In the genomic region with DNA sequence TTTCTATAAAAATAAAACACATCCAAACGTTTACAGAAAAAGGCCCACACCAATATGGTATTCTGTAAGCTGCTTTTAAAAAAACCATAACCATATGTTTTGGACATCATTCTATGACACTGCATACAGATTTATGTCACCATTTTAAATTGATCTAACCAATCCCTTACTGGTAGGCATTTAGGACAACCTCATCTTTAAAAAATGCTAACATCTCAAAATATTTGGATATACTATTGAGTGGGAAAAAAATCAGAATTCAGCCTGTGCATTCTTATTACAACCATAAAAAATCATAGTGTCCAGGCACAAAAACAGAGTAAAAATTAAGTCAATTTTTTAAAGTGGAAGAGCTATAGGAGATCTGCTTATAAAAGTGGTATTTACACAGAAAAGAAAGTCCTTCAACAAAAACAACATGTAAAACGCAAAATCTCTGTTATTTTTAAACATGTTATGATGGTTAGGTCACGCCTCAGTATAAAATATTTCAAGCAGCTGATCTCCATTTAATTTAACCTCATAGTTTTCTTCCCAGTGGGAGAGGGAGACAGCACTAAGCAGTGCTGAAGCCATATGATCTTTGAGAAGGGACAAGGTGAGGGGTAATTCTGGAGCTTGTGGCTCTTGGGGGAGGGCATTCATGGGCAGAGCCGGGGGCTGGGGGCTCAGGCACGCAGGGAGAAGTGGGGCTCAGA, we compare ENCODE assay signal across 17 cellular contexts. TPM values are rescaled to one million over a fixed set of nuclear protein-coding genes. Genes with fewer than 3 reads are reported as not detected.
A peak's percentile ranks its signal among the peaks of the same experiment; 100 is the strongest.
DNase-seq lines count a peak whose midpoint lies in the region; TF ChIP-seq lines count a peak whose summit lies in the region.
"Had no signal": no experiment of that assay in that cellular context is flagged by ENCODE, and none has a peak within 500 bp of the region (broad histone marks: within the 10 kb centered on the region; RNA-seq: fewer than 3 reads in every experiment).

No MANE protein-coding gene starts in this region.

- WGBS in mammary epithelial cell (ENCODE audit: low coverage, missing lambda C conversion rate) = 71% methylated on average over 5 of the region's 5 CpGs

- H3K27ac ChIP-seq in mammary epithelial cell (ENCODE audit: insufficient read depth, low read depth, low read length) (no peak overlapping the region), coronary artery (peak overlapping the region; percentile 56 to 72)
- H3K27ac ChIP-seq: 22Rv1; BLaER1 treated with 17β-estradiol and CSF1 and Interleukin-3, amounts not matched to agents 10 nM and 100 nM; epithelial cell of prostate had no signal

- H3K9me3 ChIP-seq in mammary epithelial cell (replicated peaks; ENCODE audit: insufficient read depth, low read length) = no peaks in the 10 kb centered on the region
- H3K9me3 ChIP-seq: BLaER1 treated with 17β-estradiol and CSF1 and Interleukin-3, amounts not matched to agents 10 nM and 100 nM had no signal

- no peak overlapping the region for H3K9ac ChIP-seq in mammary epithelial cell (ENCODE audit: insufficient read depth, low read length)
- H3K9ac ChIP-seq: BLaER1 treated with 17β-estradiol and CSF1 and Interleukin-3, amounts not matched to agents 10 nM and 100 nM had no signal

- H3K9me3 Mint-ChIP-seq in MCF 10A (ENCODE audit: unreplicated experiment) = no peaks in the 10 kb centered on the region
- H3K9me3 Mint-ChIP-seq in nephron = no peaks in the 10 kb centered on the region
- H3K9me3 Mint-ChIP-seq: activated naive CD8-positive, alpha-beta T cell treated with anti-CD3 and anti-CD28 coated beads, Interleukin-2, amount 10 ng/mL, durations not matched to agents 7 days and 5 days; activated T-helper 1 cell treated with anti-CD3 and anti-CD28 coated beads, Interleukin-12 subunit alpha, Interleukin-12 subunit beta, Interleukin-2, Interleukin-4 antibody, amounts not matched to agents 30 ng/mL and 10 ng/mL and 1 ng/mL, durations not matched to agents 14 hours and 24 hours and 36 hours; stimulated activated effector memory CD8-positive, alpha-beta T cell treated with anti-CD3 and anti-CD28 coated beads, Interleukin-12 subunit alpha, Interleukin-12 subunit beta, amount 100 ng/mL, for 72 hours had no signal

- CTCF ChIA-PET in MCF 10A (lab: Yijun Ruan, JAX) (interaction anchor here (0.6 kb wide), 1 partner anchor 1371 kb away, joined by 3 read pairs; no protein-coding TSS in a partner anchor), mammary epithelial cell (lab: Charles Lee; ENCODE audit: low non-redundant PET) (no interaction called here)

- no peak overlapping the region for H3K4me2 ChIP-seq in mammary epithelial cell (ENCODE audit: insufficient read depth, low read depth, low read length)

- no peak overlapping the region for H2AFZ ChIP-seq in mammary epithelial cell (ENCODE audit: low read depth, low read length)

- in situ Hi-C loops in mammary epithelial cell (cut with MboI; ENCODE audit: low sequenced_read_pairs in 2 of 2) = no loop called here

- dilution Hi-C loops in mammary epithelial cell (cut with HindIII; ENCODE audit: low sequenced_read_pairs) = no loop called here

- H3K4me1 Mint-ChIP-seq in MCF 10A (ENCODE audit: insufficient read depth, unreplicated experiment) = peaks cover 33% of the 10 kb centered on the region
- H3K4me1 Mint-ChIP-seq in nephron = peaks cover 68% of the 10 kb centered on the region
- H3K4me1 Mint-ChIP-seq: activated naive CD8-positive, alpha-beta T cell treated with anti-CD3 and anti-CD28 coated beads, Interleukin-2, amount 10 ng/mL, durations not matched to agents 7 days and 5 days had no signal

- H3K27me3 ChIP-seq in mammary epithelial cell (ENCODE audit: insufficient read depth, low read length) = no peaks in the 10 kb centered on the region
- H3K27me3 ChIP-seq: BLaER1 treated with 17β-estradiol and CSF1 and Interleukin-3, amounts not matched to agents 10 nM and 100 nM had no signal

- H3K27ac Mint-ChIP-seq in MCF 10A (ENCODE audit: low read depth, unreplicated experiment) = peak overlapping the region; percentile 51
- H3K27ac Mint-ChIP-seq in nephron = peak overlapping the region; percentile 73 to 90 (median 86)
- H3K27ac Mint-ChIP-seq: activated naive CD8-positive, alpha-beta T cell treated with anti-CD3 and anti-CD28 coated beads, Interleukin-2, amount 10 ng/mL, durations not matched to agents 7 days and 5 days; activated T-helper 1 cell treated with anti-CD3 and anti-CD28 coated beads, Interleukin-12 subunit alpha, Interleukin-12 subunit beta, Interleukin-2, Interleukin-4 antibody, amounts not matched to agents 30 ng/mL and 10 ng/mL and 1 ng/mL, durations not matched to agents 14 hours and 24 hours and 36 hours; stimulated activated effector memory CD8-positive, alpha-beta T cell treated with anti-CD3 and anti-CD28 coated beads, Interleukin-12 subunit alpha, Interleukin-12 subunit beta, amount 100 ng/mL, for 72 hours had no signal

- POLR2A ChIA-PET in MCF 10A (lab: Yijun Ruan, JAX) = interaction anchor here (0.9 kb wide), 1 partner anchor 18 kb away, joined by 5 read pairs; no protein-coding TSS in a partner anchor

- TF ChIP-seq CTCF in MCF 10A (IDR thresholded peaks at IDR 0.05; ENCODE audit: unreplicated experiment) (no peak), mammary epithelial cell (conservative IDR thresholded peaks at IDR 0.05 in 1 of 2, IDR thresholded peaks at IDR 0.05 in 1 of 2; ENCODE audit: extremely low read depth in 1 of 2, insufficient read depth in 1 of 2, low read depth in 1 of 2, low read length in 2 of 2) (no peak), coronary artery (IDR thresholded peaks at IDR 0.05) (no peak), nephron (IDR thresholded peaks at IDR 0.05; ENCODE audit: unreplicated experiment in 3 of 3) (no peak)

- no peak for DNase-seq in MCF 10A (ENCODE audit: unreplicated experiment)
- DNase-seq in mammary epithelial cell = no peak
- DNase-seq in coronary artery (ENCODE audit: low spot score) = no peak
- DNase-seq in HK-2 (ENCODE audit: unreplicated experiment) = no peak
- DNase-seq in HT-29 (ENCODE audit: low spot score) = no peak
- no peak for DNase-seq in DMS53 treated with DMSO at 0.1 percent for 48 hours (lab: John Stamatoyannopoulos, UW; ENCODE audit: unreplicated experiment)
- no peak for DNase-seq in head of caudate nucleus
- DNase-seq: activated CD4-positive, alpha-beta T cell treated with anti-CD3 and anti-CD28 coated beads for 1 hour; activated naive CD8-positive, alpha-beta T cell treated with anti-CD3 and anti-CD28 coated beads, Interleukin-2, amount 10 ng/mL, durations not matched to agents 7 days and 5 days; NCI-H1694; NCI-H345 had no signal

- H3K4me1 ChIP-seq in mammary epithelial cell (ENCODE audit: insufficient read depth, low read length) = peaks cover 23% of the 10 kb centered on the region

- H3K36me3 Mint-ChIP-seq in MCF 10A (ENCODE audit: insufficient read depth, unreplicated experiment) (peaks cover 5% of the 10 kb centered on the region), nephron (ENCODE audit: low read depth) (no peaks in the 10 kb centered on the region)
- H3K36me3 Mint-ChIP-seq: stimulated activated effector memory CD8-positive, alpha-beta T cell treated with anti-CD3 and anti-CD28 coated beads, Interleukin-12 subunit alpha, Interleukin-12 subunit beta, amount 100 ng/mL, for 72 hours had no signal

- H3K27me3 Mint-ChIP-seq in MCF 10A (ENCODE audit: insufficient read depth, unreplicated experiment) = no peaks in the 10 kb centered on the region
- H3K27me3 Mint-ChIP-seq in nephron (ENCODE audit: low read depth) = no peaks in the 10 kb centered on the region
- H3K27me3 Mint-ChIP-seq: activated naive CD8-positive, alpha-beta T cell treated with anti-CD3 and anti-CD28 coated beads, Interleukin-2, amount 10 ng/mL, durations not matched to agents 7 days and 5 days had no signal

- BruUV-seq in MCF 10A (replicated peaks; lab: Mats Ljungman, UMichigan) = no TSS peak
- BruUV-seq in mammary epithelial cell (replicated peaks; lab: Mats Ljungman, UMichigan) = no TSS peak

- H3K4me3 Mint-ChIP-seq in MCF 10A (ENCODE audit: unreplicated experiment) = no peak overlapping the region
- no peak overlapping the region for H3K4me3 Mint-ChIP-seq in nephron
- H3K4me3 Mint-ChIP-seq: activated naive CD8-positive, alpha-beta T cell treated with anti-CD3 and anti-CD28 coated beads, Interleukin-2, amount 10 ng/mL, durations not matched to agents 7 days and 5 days; activated T-helper 1 cell treated with anti-CD3 and anti-CD28 coated beads, Interleukin-12 subunit alpha, Interleukin-12 subunit beta, Interleukin-2, Interleukin-4 antibody, amounts not matched to agents 30 ng/mL and 10 ng/mL and 1 ng/mL, durations not matched to agents 14 hours and 24 hours and 36 hours; stimulated activated effector memory CD8-positive, alpha-beta T cell treated with anti-CD3 and anti-CD28 coated beads, Interleukin-12 subunit alpha, Interleukin-12 subunit beta, amount 100 ng/mL, for 72 hours had no signal

- H3K36me3 ChIP-seq in mammary epithelial cell (ENCODE audit: insufficient read depth, low read length) = no peaks in the 10 kb centered on the region

- intact Hi-C loops in MCF 10A (cut with micrococcal nuclease) = no loop called here
- intact Hi-C loops in mammary epithelial cell (cut with micrococcal nuclease) = no loop called here
- intact Hi-C loops in head of caudate nucleus (cut with DNase I) = no loop called here

- no peaks in the 10 kb centered on the region for H4K20me1 ChIP-seq in mammary epithelial cell (ENCODE audit: insufficient read depth, low read length)

- no peak overlapping the region for H3K4me3 ChIP-seq in mammary epithelial cell (replicated peaks in 1 of 3; ENCODE audit: insufficient read depth in 1 of 3, low read depth in 2 of 3, low read length in 3 of 3)
- peak overlapping the region; percentile 46 for H3K4me3 ChIP-seq in coronary artery
- H3K4me3 ChIP-seq: BLaER1 treated with 17β-estradiol and CSF1 and Interleukin-3, amounts not matched to agents 10 nM and 100 nM had no signal

- H3K79me2 ChIP-seq in mammary epithelial cell (ENCODE audit: insufficient read depth, low read length) = peaks cover 62% of the 10 kb centered on the region

RNA-seq across cellular contexts. Expression of a gene that starts 21.2 kb away (rescaled TPM):
- total RNA-seq in MCF 10A (2022) (9.9 and 10.1 TPM in 2 replicates), mammary epithelial cell (10 to 100 TPM; 12.5 to 16.9 TPM)
- polyA plus RNA-seq in mammary epithelial cell = 13.8 TPM
- polyA minus RNA-seq in mammary epithelial cell = 39.2 TPM
- 4.1 and 4.6 TPM in 2 replicates for total RNA-seq in HT-29 (2014; rRNA removed; shearing (Covaris generic))
